In the genomic region with DNA sequence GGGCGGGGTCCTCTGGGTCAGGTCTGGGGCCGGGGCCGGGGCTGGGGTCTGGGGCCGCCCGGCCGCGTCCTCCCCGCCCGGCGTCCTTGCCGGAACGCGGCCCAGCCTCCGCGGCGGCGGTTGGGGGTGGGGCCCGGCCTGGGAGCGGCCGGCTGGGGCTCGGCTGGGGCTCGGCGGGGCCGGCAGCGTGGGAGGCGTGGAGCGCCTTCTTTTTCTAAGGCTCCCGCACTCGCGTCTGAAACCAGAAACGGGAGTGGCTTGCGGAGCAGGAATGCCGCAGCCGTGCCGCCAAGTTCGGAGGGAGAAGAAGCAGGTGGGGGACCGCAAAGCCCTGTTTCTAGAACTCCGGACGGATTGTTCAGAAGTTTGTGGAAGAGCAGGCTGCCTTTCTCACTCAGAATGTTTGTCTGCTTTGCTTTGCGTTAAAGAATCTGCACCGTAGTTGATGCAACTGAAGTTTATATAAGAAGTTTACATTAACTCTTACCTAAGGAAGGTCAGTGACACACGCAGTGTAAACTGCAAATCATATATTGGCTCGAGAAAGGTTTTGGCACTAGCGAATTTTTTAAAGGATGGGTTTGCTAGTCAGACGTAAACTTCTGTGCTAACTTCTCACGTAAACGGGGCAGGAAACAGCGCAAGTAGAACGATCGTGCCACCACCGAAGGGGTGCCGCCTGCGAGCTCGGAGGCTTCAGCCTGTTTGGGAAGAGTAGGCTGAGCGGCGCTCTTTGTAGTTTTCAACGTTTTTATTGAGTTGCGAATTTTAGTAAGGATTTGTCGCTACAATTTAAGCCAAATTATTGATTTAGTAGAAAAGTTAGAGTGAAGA, we compare ENCODE assay signal across 8 cellular contexts. TPM values are rescaled to one million over a fixed set of nuclear protein-coding genes. Genes with fewer than 3 reads are reported as not detected.
DNase-seq lines count a peak whose midpoint lies in the region; ATAC-seq, FAIRE-seq and TF ChIP-seq lines count a peak whose summit lies in the region.

No MANE protein-coding gene starts in this region.

- H3K27me3 ChIP-seq in BE2C, result no peaks in the 10 kb centered on the region

- TF ChIP-seq CTCF in BE2C (IDR thresholded peaks at IDR 0.05; ENCODE audit: low read depth, low read length), result no peak

- DNase-seq in BE2C (peak; percentile 58), GM19239 (ENCODE audit: insufficient read length, low spot score) (peak; percentile 58), T follicular helper cell (ENCODE audit: low read depth) (peak; percentile 49), amniotic epithelial cell (ENCODE audit: low read depth) (peak; percentile 64), hepatic stellate cell (ENCODE audit: low spot score) (peak; percentile 80), skeletal muscle cell (ENCODE audit: low read depth) (peak; percentile 21), 8988T (no peak)

- H3K4me1 ChIP-seq in BE2C, result no peaks in the 10 kb centered on the region; the same call in 1 of the 2 replicates

- no peaks in the 10 kb centered on the region for H3K9me3 ChIP-seq in BE2C

- FAIRE-seq in GM19239 (lab: Jason Lieb, UNC), result no peak

- peak; percentile 68 for ATAC-seq in HG03432 (IDR thresholded peaks at IDR 0.05; ENCODE audit: unreplicated experiment)

- H3K4me3 ChIP-seq in BE2C (ENCODE audit: low read depth, low read length) (peak overlapping the region; percentile 67), skeletal muscle cell (ENCODE audit: low read depth, low read length) (peak overlapping the region; percentile 66)

- 0 out of 2 replicates have a peak, but pooled peaks cover 2% of the 10 kb centered on the region for H3K36me3 ChIP-seq in BE2C

RNA-seq across cellular contexts. Expression of a gene that starts 0.7 kb away (rescaled TPM):
- 178 TPM for polyA plus RNA-seq in BE2C (2012; ENCODE audit: insufficient read depth, insufficient read length, low read depth)
